Comparison of ENCODE assay signal across 14 cellular contexts in the genomic region with DNA sequence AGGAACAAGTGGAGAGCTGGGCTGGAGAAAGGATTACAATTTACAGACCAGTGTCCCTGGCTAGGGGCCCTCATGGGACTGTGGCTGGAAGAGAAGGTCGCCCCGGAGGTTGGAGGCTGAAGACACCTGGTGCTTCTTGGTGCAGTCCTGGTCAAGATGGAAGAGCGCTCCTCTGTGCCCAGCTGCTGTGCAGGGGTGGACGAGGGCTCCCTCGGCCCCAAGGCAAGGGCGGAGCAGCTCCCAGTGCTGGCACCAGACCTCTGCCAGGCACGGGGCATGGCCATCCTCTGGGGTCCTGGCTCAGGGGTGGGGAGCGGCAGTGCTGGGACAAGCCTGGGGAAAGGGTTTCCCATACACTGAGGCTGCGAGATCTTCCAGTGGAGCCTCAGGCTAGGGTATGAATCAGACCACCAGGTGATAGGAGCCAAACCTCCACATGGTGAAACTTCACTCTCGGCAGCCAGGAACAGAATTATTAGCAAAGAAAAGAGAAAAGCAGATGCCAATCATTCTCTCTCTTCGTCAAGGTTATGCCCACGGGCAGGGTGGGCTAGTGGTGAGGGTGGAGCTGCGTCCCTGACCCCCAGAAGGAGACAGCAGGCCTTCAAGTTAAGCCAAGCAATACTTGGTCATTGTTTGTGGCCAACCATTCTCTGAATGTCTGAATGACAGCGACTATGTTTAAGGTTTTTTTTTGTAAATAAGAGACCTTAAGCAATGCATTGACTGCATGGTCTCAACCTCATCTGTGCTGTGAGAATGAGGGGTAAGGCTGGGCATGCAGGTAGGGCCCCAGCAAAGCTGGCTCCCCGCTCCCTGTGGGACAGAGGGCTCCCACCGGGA.
"Had no signal": no experiment of that assay in that cellular context is flagged by ENCODE, and none has a peak within 500 bp of the region (broad histone marks: within the 10 kb centered on the region; RNA-seq: fewer than 3 reads in every experiment).

No MANE protein-coding gene starts in this region.

- H3K27ac Mint-ChIP-seq: activated CD4-positive, alpha-beta T cell treated with anti-CD3 and anti-CD28 coated beads, Interleukin-2, amount 10 ng/mL, durations not matched to agents 24 days and 14 days; activated CD8-positive, alpha-beta T cell treated with anti-CD3 and anti-CD28 coated beads for 36 hours; activated naive CD8-positive, alpha-beta T cell treated with anti-CD3 and anti-CD28 coated beads for 36 hours; activated T-helper 17 cell treated with anti-CD3 and anti-CD28 coated beads, Interleukin-2, amount 50 U/mL, for 72 hours had no signal

- DNase-seq: activated CD4-positive, alpha-beta T cell treated with anti-CD3 and anti-CD28 coated beads, Interleukin-2, amount 10 ng/mL, durations not matched to agents 24 days and 14 days; activated CD4-positive, CD25-positive, alpha-beta regulatory T cell; activated CD8-positive, alpha-beta T cell treated with anti-CD3 and anti-CD28 coated beads for 36 hours; activated naive CD4-positive, alpha-beta T cell; activated naive CD8-positive, alpha-beta T cell treated with anti-CD3 and anti-CD28 coated beads for 36 hours; activated T-cell treated with anti-CD3 and anti-CD28 coated beads, Interleukin-2, amount 50 U/mL, for 1 hour; amniotic stem cell; esophagus squamous epithelium; naive thymus-derived CD8-positive, alpha-beta T cell; retina; stimulated activated naive CD4-positive, alpha-beta T cell had no signal

- H3K4me2 ChIP-seq: hepatocyte had no signal

- H3K4me3 ChIP-seq: coronary artery, esophagus squamous epithelium, hepatocyte had no signal

- H3K9me3 Mint-ChIP-seq: activated CD4-positive, alpha-beta T cell treated with anti-CD3 and anti-CD28 coated beads, Interleukin-2, amount 10 ng/mL, durations not matched to agents 24 days and 14 days; activated CD8-positive, alpha-beta T cell treated with anti-CD3 and anti-CD28 coated beads for 36 hours; activated naive CD8-positive, alpha-beta T cell treated with anti-CD3 and anti-CD28 coated beads for 36 hours; activated T-helper 17 cell treated with anti-CD3 and anti-CD28 coated beads, Interleukin-2, amount 50 U/mL, for 72 hours; naive thymus-derived CD8-positive, alpha-beta T cell had no signal

- H3K36me3 Mint-ChIP-seq: activated naive CD8-positive, alpha-beta T cell treated with anti-CD3 and anti-CD28 coated beads for 36 hours had no signal

- H3K27me3 ChIP-seq: esophagus squamous epithelium, hepatocyte had no signal

- H3K79me2 ChIP-seq: hepatocyte had no signal

- H3K27ac ChIP-seq: coronary artery, esophagus squamous epithelium, hepatocyte had no signal

- H3K4me3 Mint-ChIP-seq: activated CD4-positive, alpha-beta T cell treated with anti-CD3 and anti-CD28 coated beads, Interleukin-2, amount 10 ng/mL, durations not matched to agents 24 days and 14 days; activated CD8-positive, alpha-beta T cell treated with anti-CD3 and anti-CD28 coated beads for 36 hours; activated naive CD8-positive, alpha-beta T cell treated with anti-CD3 and anti-CD28 coated beads for 36 hours; activated T-helper 17 cell treated with anti-CD3 and anti-CD28 coated beads, Interleukin-2, amount 50 U/mL, for 72 hours; naive thymus-derived CD8-positive, alpha-beta T cell had no signal

- H2AFZ ChIP-seq: hepatocyte had no signal

- H3K27me3 Mint-ChIP-seq: activated CD4-positive, alpha-beta T cell treated with anti-CD3 and anti-CD28 coated beads, Interleukin-2, amount 10 ng/mL, durations not matched to agents 24 days and 14 days; activated CD8-positive, alpha-beta T cell treated with anti-CD3 and anti-CD28 coated beads for 36 hours; activated naive CD8-positive, alpha-beta T cell treated with anti-CD3 and anti-CD28 coated beads for 36 hours; activated T-helper 17 cell treated with anti-CD3 and anti-CD28 coated beads, Interleukin-2, amount 50 U/mL, for 72 hours; naive thymus-derived CD8-positive, alpha-beta T cell had no signal

- H3K9me3 ChIP-seq: esophagus squamous epithelium had no signal

- H3K4me1 Mint-ChIP-seq: activated CD4-positive, alpha-beta T cell treated with anti-CD3 and anti-CD28 coated beads, Interleukin-2, amount 10 ng/mL, durations not matched to agents 24 days and 14 days; activated naive CD8-positive, alpha-beta T cell treated with anti-CD3 and anti-CD28 coated beads for 36 hours; activated T-helper 17 cell treated with anti-CD3 and anti-CD28 coated beads, Interleukin-2, amount 50 U/mL, for 72 hours had no signal
